ENCODE assay signal across 9 cellular contexts in genomic region chr3:143951351-143951971, GRCh38. TPM values are rescaled to one million over a fixed set of nuclear protein-coding genes. Genes with fewer than 3 reads are reported as not detected.
DNase-seq lines count a peak whose midpoint lies in the region; ATAC-seq and TF ChIP-seq lines count a peak whose summit lies in the region.
"Had no signal": no experiment of that assay in that cellular context is flagged by ENCODE, and none has a peak within 500 bp of the region (broad histone marks: within the 10 kb centered on the region; RNA-seq: fewer than 3 reads in every experiment).

No MANE protein-coding gene starts in this region.

- WGBS in thyroid gland, 2 donors, result 95% methylated on average over 1 of the region's 1 CpG

- H3K4me3 ChIP-seq in HCT116 (replicated peaks in 1 of 2; ENCODE audit: low read depth in 1 of 2, low read length in 2 of 2) (no peak overlapping the region), thyroid gland (replicated peaks in 1 of 3) (no peak overlapping the region)
- H3K4me3 ChIP-seq: SJCRH30 had no signal

- H3K36me3 ChIP-seq in HCT116 (ENCODE audit: control insufficient read depth in 1 of 2, insufficient read depth in 2 of 2, low read length in 2 of 2) (no peaks in the 10 kb centered on the region), thyroid gland (no peaks in the 10 kb centered on the region)
- H3K36me3 ChIP-seq: SJCRH30 had no signal

- intact Hi-C loops in HCT116 (cut with micrococcal nuclease), result loop anchor here (2.0 to 5.0 kb wide), 2 partner anchors 54 to 177 kb away; no protein-coding TSS in a partner anchor
- intact Hi-C loops in thyroid gland (cut with DNase I), result loop anchor here (10.0 kb wide), 1 partner anchor 177 kb away; no protein-coding TSS in a partner anchor

- CTCF ChIA-PET in HCT116 (lab: Charles Lee), result no interaction called here

- no peak overlapping the region for H2AFZ ChIP-seq in HCT116 (ENCODE audit: low read depth, low read length, poor library complexity, severe bottlenecking)

- H3K4me1 ChIP-seq in HCT116 (ENCODE audit: control insufficient read depth in 1 of 2, insufficient read depth in 2 of 2, low read length in 2 of 2), result no peaks in the 10 kb centered on the region
- no peaks in the 10 kb centered on the region for H3K4me1 ChIP-seq in thyroid gland
- H3K4me1 ChIP-seq: SJCRH30 had no signal

- RAD21 ChIA-PET in HCT116 (lab: Charles Lee; ENCODE audit: low non-redundant PET in 1 of 2, low total read pairs in 2 of 2, uncharacterized antibody in 2 of 2, unreplicated experiment in 2 of 2), result no interaction called here

- H3K27me3 ChIP-seq in HCT116 (ENCODE audit: insufficient read depth, low read length) (no peaks in the 10 kb centered on the region), thyroid gland (no peaks in the 10 kb centered on the region)
- H3K27me3 ChIP-seq: SJCRH30 had no signal

- no peaks in the 10 kb centered on the region for H4K20me1 ChIP-seq in HCT116 (ENCODE audit: insufficient read depth)

- TF ChIP-seq POLR2A in HCT116 (IDR thresholded peaks at IDR 0.05; ENCODE audit: borderline replicate concordance, extremely low read depth, insufficient read depth, insufficient read length) (no peak), thyroid gland (IDR thresholded peaks at IDR 0.05) (no peak)

- no peaks in the 10 kb centered on the region for H3K9me2 ChIP-seq in HCT116 (ENCODE audit: insufficient read depth)

- H3K27ac ChIP-seq in HCT116 (ENCODE audit: low read depth, low read length) (no peak overlapping the region), thyroid gland (no peak overlapping the region)
- H3K27ac ChIP-seq: SJCRH30 had no signal

- TF ChIP-seq CTCF in HCT116 (IDR thresholded peaks at IDR 0.05 in 2 of 3, conservative IDR thresholded peaks at IDR 0.05 in 1 of 3; ENCODE audit: borderline replicate concordance in 1 of 3, insufficient read depth in 1 of 3, low read depth in 2 of 3, low read length in 2 of 3), result peak; percentile 51 to 78 (median 66); a peak in 5 of 6 replicates
- peak in 5 of 6 experiments; percentile 39 to 68 (median 60) for TF ChIP-seq CTCF in thyroid gland (IDR thresholded peaks at IDR 0.05)
- TF ChIP-seq CTCF in omental fat pad (IDR thresholded peaks at IDR 0.05), result peak in 1 of 3 donors; percentile 28

- H3K9ac ChIP-seq in HCT116 (ENCODE audit: low read length), result no peak overlapping the region

- BruUV-seq in HCT116 (replicated peaks; lab: Mats Ljungman, UMichigan), result no TSS peak

- H3K9me3 ChIP-seq in HCT116 (ENCODE audit: control insufficient read depth in 1 of 2, insufficient read depth in 1 of 2, low read depth in 1 of 2, low read length in 2 of 2) (no peaks in the 10 kb centered on the region), thyroid gland (no peaks in the 10 kb centered on the region)
- H3K9me3 ChIP-seq: SJCRH30 had no signal

- no peaks in the 10 kb centered on the region for H3K79me2 ChIP-seq in HCT116 (ENCODE audit: insufficient read depth, low read length)

- DNase-seq in AG08396 (ENCODE audit: low spot score), result peak; percentile 30
- peak; percentile 54 for DNase-seq in ELR (ENCODE audit: low read depth)
- DNase-seq in HCT116 (ENCODE audit: low read depth, low spot score), result peak; percentile 26
- peak; percentile 13 for DNase-seq in NCI-H1694 (lab: John Stamatoyannopoulos, UW)
- peak; percentile 39 for DNase-seq in amniotic epithelial cell (ENCODE audit: low read depth)
- peak; percentile 56 for DNase-seq in islet precursor cell
- DNase-seq in thyroid gland, result peak in 1 of 2 donors; percentile 33
- no peak for DNase-seq in omental fat pad (ENCODE audit: low spot score)

- ATAC-seq in HCT116 (peak; percentile 79), omental fat pad (ENCODE audit: low FRiP score) (no peak)

- peak; percentile 52 for TF ChIP-seq RAD21 in HCT116 (IDR thresholded peaks at IDR 0.05; ENCODE audit: low read depth)

- H3K4me2 ChIP-seq in HCT116 (ENCODE audit: low read length), result no peak overlapping the region

- POLR2A ChIA-PET in HCT116 (lab: Charles Lee), result no interaction called here

TF ChIP-seq in HCT116, 20 proteins besides CTCF, POLR2A, EP300 and RAD21:
- TF ChIP-seq EZH2phosphoT487 (IDR thresholded peaks at IDR 0.05; ENCODE audit: borderline replicate concordance) (no peak), MAX (IDR thresholded peaks at IDR 0.05) (peak; percentile 18; the same call in 1 of the 2 replicates), EZH2 (IDR thresholded peaks at IDR 0.05) (no peak), ZBTB33 (IDR thresholded peaks at IDR 0.05; ENCODE audit: extremely low read depth, insufficient replicate concordance, low read length) (no peak)

RNA-seq across cellular contexts. Expression of gene DIPK2A, which starts 20.2 kb away (rescaled TPM):
- total RNA-seq in HCT116 (2021; ENCODE audit: unreplicated experiment) (11.0 TPM), thyroid gland (10 to 100 TPM; 26.5 to 35.7 (median 28.9) TPM), omental fat pad (10 to 100 TPM; 23.5 to 36.9 (median 34.4) TPM)
- 7.4 and 9.7 TPM in 2 replicates for polyA plus RNA-seq in HCT116 (2012)
